15 cellular contexts compared by ENCODE assay signal in the genomic region with DNA sequence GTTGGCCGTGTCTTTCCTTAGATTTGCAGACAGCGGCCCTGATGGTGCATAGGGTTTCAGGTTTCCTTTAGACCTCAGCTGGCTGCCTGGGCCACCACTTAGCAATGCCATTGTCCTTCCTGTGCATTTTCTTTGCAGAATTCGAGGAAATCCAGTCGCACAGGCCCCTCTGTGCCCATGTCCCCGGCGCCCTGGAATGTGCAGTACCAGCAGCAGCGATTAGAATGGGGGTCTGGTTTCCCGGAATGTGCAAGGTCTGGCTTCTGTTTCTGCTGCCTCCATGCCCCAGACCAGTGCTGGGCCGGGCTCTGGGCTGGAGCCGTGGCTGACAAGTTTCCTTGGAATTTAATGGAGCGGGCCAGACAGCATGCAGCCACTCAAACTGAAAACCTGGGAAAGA. TPM values are rescaled to one million over a fixed set of nuclear protein-coding genes. Genes with fewer than 3 reads are reported as not detected.
DNase-seq lines count a peak whose midpoint lies in the region; ATAC-seq and TF ChIP-seq lines count a peak whose summit lies in the region.
"Had no signal": no experiment of that assay in that cellular context is flagged by ENCODE, and none has a peak within 500 bp of the region (broad histone marks: within the 10 kb centered on the region; RNA-seq: fewer than 3 reads in every experiment).

No MANE protein-coding gene starts in this region.

- no peak for ATAC-seq in GM19328 (IDR thresholded peaks at IDR 0.05; ENCODE audit: unreplicated experiment)
- ATAC-seq in HG02763 (IDR thresholded peaks at IDR 0.05; ENCODE audit: unreplicated experiment), result no peak
- ATAC-seq: CD8-positive, alpha-beta T cell had no signal

- H3K36me3 ChIP-seq in GM23248 (ENCODE audit: low read depth) (no peaks in the 10 kb centered on the region), iPS-20b (ENCODE audit: insufficient read depth, low read depth, low read length) (no peaks in the 10 kb centered on the region), sigmoid colon (no peaks in the 10 kb centered on the region)
- H3K36me3 ChIP-seq: MG63 had no signal

- 19 to 23% methylated on average over 11 of the region's 11 CpGs for WGBS in GM23248 (ENCODE audit: low coverage in 1 of 2, low lambda C conversion rate in 2 of 2, missing lambda C conversion rate in 2 of 2), 2 experiments
- WGBS in sigmoid colon, 2 donors, result 64 to 84% methylated on average over 11 of the region's 11 CpGs

- H3K4me3 ChIP-seq in GM23248, result peak overlapping the region; percentile 40
- H3K4me3 ChIP-seq in iPS-20b (ENCODE audit: low read length), result no peak overlapping the region
- peak overlapping the region in 3 of 4 donors; percentile 4 to 11 (median 10) for H3K4me3 ChIP-seq in sigmoid colon
- H3K4me3 ChIP-seq: MG63, SK-N-MC, skin epidermis had no signal

- H4K20me1 ChIP-seq in GM23248 (ENCODE audit: insufficient read depth), result no peaks in the 10 kb centered on the region

- in situ Hi-C loops in GM23248 (cut with MboI), result no loop called here

- DNase-seq in GM23248 (peak; percentile 81), sigmoid colon (no peak), GF-D8 (lab: John Stamatoyannopoulos, UW) (no peak), NOMO-1 (lab: John Stamatoyannopoulos, UW; ENCODE audit: unreplicated experiment in 2 of 2) (no peak)
- DNase-seq: CD8-positive, alpha-beta T cell; NCI-H774 had no signal

- no peaks in the 10 kb centered on the region for H3K9me3 ChIP-seq in GM23248 (ENCODE audit: low read depth)
- no peaks in the 10 kb centered on the region for H3K9me3 ChIP-seq in iPS-20b (ENCODE audit: insufficient read depth, low read depth, low read length)
- H3K9me3 ChIP-seq in sigmoid colon, result no peaks in the 10 kb centered on the region
- H3K9me3 ChIP-seq: MG63 had no signal

- TF ChIP-seq CTCF in brain (conservative IDR thresholded peaks at IDR 0.05), result no peak
- no peak for TF ChIP-seq CTCF in sigmoid colon (IDR thresholded peaks at IDR 0.05)

- peak overlapping the region; percentile 65 for H2AFZ ChIP-seq in GM23248

- no peaks in the 10 kb centered on the region for H3K36me3 Mint-ChIP-seq in brain
- H3K36me3 Mint-ChIP-seq: CD8-positive, alpha-beta T cell had no signal

- peaks cover 0 to 2% (median 0%) of the 10 kb centered on the region in 5 experiments for H3K9me3 Mint-ChIP-seq in brain
- H3K9me3 Mint-ChIP-seq: activated T-helper 2 cell treated with anti-CD3 and anti-CD28 coated beads, Interferon-gamma antibody, Interleukin-2, Interleukin-4, amounts not matched to agents 10 μg/mL and 5 μg/mL and 100 μg/mL, durations not matched to agents 14 hours and 24 hours and 36 hours; CD8-positive, alpha-beta T cell had no signal

- peaks cover 26% of the 10 kb centered on the region for H3F3A ChIP-seq in GM23248 (ENCODE audit: insufficient read depth)

- H3K4me1 Mint-ChIP-seq in brain, result peaks cover 66% of the 10 kb centered on the region

- H3K27ac Mint-ChIP-seq in brain, result peak overlapping the region; percentile 81 to 93 (median 92)
- H3K27ac Mint-ChIP-seq: activated T-helper 2 cell treated with anti-CD3 and anti-CD28 coated beads, Interferon-gamma antibody, Interleukin-2, Interleukin-4, amounts not matched to agents 10 μg/mL and 5 μg/mL and 100 μg/mL, durations not matched to agents 14 hours and 24 hours and 36 hours; CD8-positive, alpha-beta T cell had no signal

- TF ChIP-seq EP300 in sigmoid colon (IDR thresholded peaks at IDR 0.05), result no peak

- peaks cover 31% of the 10 kb centered on the region for H3K4me1 ChIP-seq in GM23248 (ENCODE audit: insufficient read depth)
- peaks cover 41% of the 10 kb centered on the region for H3K4me1 ChIP-seq in iPS-20b (ENCODE audit: insufficient read depth, low read length)
- H3K4me1 ChIP-seq in sigmoid colon, result peaks cover 0 to 57% (median 46%) of the 10 kb centered on the region in 4 donors

- peak overlapping the region; percentile 55 for H3K27ac ChIP-seq in GM23248
- no peak overlapping the region for H3K27ac ChIP-seq in iPS-20b (ENCODE audit: low read length)
- H3K27ac ChIP-seq in sigmoid colon, result peak overlapping the region; percentile 49 to 85 (median 69)
- H3K27ac ChIP-seq: SK-N-MC had no signal

- TF ChIP-seq POLR2A in sigmoid colon (IDR thresholded peaks at IDR 0.05), result no peak

- peak overlapping the region; percentile 73 for H3K4me2 ChIP-seq in GM23248 (ENCODE audit: unreplicated experiment)

- H3K4me3 Mint-ChIP-seq in brain, result peak overlapping the region; percentile 53 to 80 (median 64)
- H3K4me3 Mint-ChIP-seq: CD8-positive, alpha-beta T cell had no signal

- peaks cover 3% of the 10 kb centered on the region for H3K27me3 Mint-ChIP-seq in brain

- peaks cover 72% of the 10 kb centered on the region for H3K79me2 ChIP-seq in GM23248 (ENCODE audit: insufficient read depth)

- intact Hi-C loops in sigmoid colon (cut with DNase I), result loop anchor here (2.0 kb wide), 1 partner anchor 13 kb away; no protein-coding TSS in a partner anchor

- H3K9ac ChIP-seq in GM23248 (peak overlapping the region; percentile 28), iPS-20b (ENCODE audit: low read depth, low read length) (0 out of 2 replicates have a peak overlapping the region, but pooled peaks have one; percentile 20)

- H3K27me3 ChIP-seq in GM23248 (replicated peaks; ENCODE audit: insufficient read depth) (no peaks in the 10 kb centered on the region), iPS-20b (ENCODE audit: insufficient read depth, low read length) (no peaks in the 10 kb centered on the region), sigmoid colon (no peaks in the 10 kb centered on the region)
- H3K27me3 ChIP-seq: MG63 had no signal

- H3K9me2 ChIP-seq in GM23248 (ENCODE audit: insufficient read depth), result no peaks in the 10 kb centered on the region

RNA-seq across cellular contexts. Expression of a gene that starts 14.2 kb away (rescaled TPM):
- total RNA-seq in GM23248 (2014; rRNA removed; shearing (Covaris generic)), result 395 and 405 TPM in 2 replicates
- polyA plus RNA-seq in GM23248 (2016; fragmentation: Nextera tagmentation; extraction: Ambion mirVana), result 220 and 303 TPM in 2 replicates
- polyA plus RNA-seq in brain (ENCODE audit: insufficient read depth, low read depth, low replicate concordance), result 280 TPM
- total RNA-seq in sigmoid colon, result 100 to 1,000 TPM; 119 to 162 (median 127) TPM
- polyA plus RNA-seq in sigmoid colon, result 10 to 100 TPM; 22.7 to 43.8 (median 36.0) TPM
- total RNA-seq: activated T-helper 2 cell treated with anti-CD3 and anti-CD28 coated beads, Interferon-gamma antibody, Interleukin-2, Interleukin-4, amounts not matched to agents 10 μg/mL and 5 μg/mL and 100 μg/mL, durations not matched to agents 14 hours and 24 hours and 36 hours; CD8-positive, alpha-beta T cell had no signal

RNA-seq across cellular contexts. Expression of a gene that starts 21.1 kb away (rescaled TPM):
- not detected in 2 replicates for total RNA-seq in GM23248 (2014; rRNA removed; shearing (Covaris generic))
- not detected in 2 replicates for polyA plus RNA-seq in GM23248 (2016; fragmentation: Nextera tagmentation; extraction: Ambion mirVana)
- polyA plus RNA-seq in brain (ENCODE audit: insufficient read depth, low read depth, low replicate concordance), result not detected
- 1 to 10 TPM in 1 of 4 donors, not detected in 3; 1.1 TPM for total RNA-seq in sigmoid colon
- polyA plus RNA-seq in sigmoid colon, result not detected
- total RNA-seq: activated T-helper 2 cell treated with anti-CD3 and anti-CD28 coated beads, Interferon-gamma antibody, Interleukin-2, Interleukin-4, amounts not matched to agents 10 μg/mL and 5 μg/mL and 100 μg/mL, durations not matched to agents 14 hours and 24 hours and 36 hours; CD8-positive, alpha-beta T cell; glomerular endothelial cell had no signal
